ENCODE assay signal across 8 cellular contexts in the genomic region with DNA sequence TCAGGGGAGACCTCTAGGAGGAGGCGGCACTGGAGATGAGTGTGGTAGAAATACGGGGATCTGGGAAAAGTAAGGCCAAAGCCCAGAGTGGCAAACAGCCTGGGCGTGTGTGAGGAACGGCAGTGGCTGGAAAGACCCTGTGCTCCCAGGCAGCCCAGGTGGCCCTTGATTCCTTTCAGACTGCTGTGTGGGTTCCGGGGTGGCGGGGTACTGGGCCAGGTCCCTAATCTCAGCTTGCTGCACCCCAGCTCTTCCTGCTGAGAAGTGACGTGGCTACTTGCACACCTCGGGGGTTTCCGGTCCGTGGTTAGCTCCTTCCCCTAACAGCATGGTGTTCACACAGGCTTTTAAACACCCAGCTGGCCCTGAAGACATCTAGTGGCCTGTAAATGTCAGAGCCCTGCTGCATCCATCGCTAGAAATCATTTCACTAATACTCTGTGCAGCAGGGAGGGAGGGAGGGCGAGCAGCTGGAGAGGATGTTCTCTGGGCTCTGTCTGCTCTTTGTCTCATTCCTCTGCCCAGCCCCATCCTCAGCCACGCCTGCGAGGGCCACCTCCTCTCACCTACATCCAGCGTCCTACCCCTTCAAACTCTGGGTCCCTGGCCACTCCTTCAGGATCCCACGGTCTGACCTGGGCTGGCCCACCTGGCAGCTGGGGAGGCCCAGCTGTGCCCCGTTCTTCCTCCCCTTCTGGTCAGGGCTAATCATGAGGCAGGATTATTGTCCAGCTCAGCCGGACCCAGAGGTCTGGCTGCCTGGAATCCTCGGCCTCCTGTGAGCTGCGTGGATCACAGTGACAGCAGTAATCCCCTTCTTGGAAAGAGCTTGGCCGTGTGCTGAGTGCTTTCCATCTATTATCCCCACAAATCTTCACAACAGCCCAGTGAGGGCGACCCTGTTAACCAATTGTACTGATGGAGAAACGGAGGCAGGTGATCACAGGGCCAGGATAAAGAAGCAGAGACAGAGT. TPM values are rescaled to one million over a fixed set of nuclear protein-coding genes. Genes with fewer than 3 reads are reported as not detected.
A peak's percentile ranks its signal among the peaks of the same experiment; 100 is the strongest.
DNase-seq lines count a peak whose midpoint lies in the region; ATAC-seq and TF ChIP-seq lines count a peak whose summit lies in the region.

No MANE protein-coding gene starts in this region.

- H3K9me3 Mint-ChIP-seq in T-helper 2 cell treated with Interferon-gamma antibody and Interleukin-4, amounts not matched to agents 5 μg/mL and 100 μg/mL, for 36 hours = no peaks in the 10 kb centered on the region
- no peaks in the 10 kb centered on the region for H3K9me3 Mint-ChIP-seq in activated naive CD8-positive, alpha-beta T cell treated with anti-CD3 and anti-CD28 coated beads, Interleukin-2, amount 50 U/mL, for 24 hours

- peaks cover 0 to 4% of the 10 kb centered on the region in 2 donors for H3K4me1 ChIP-seq in breast epithelium

- no peaks in the 10 kb centered on the region for H3K27me3 ChIP-seq in breast epithelium

- no peaks in the 10 kb centered on the region for H3K27me3 Mint-ChIP-seq in T-helper 2 cell treated with Interferon-gamma antibody and Interleukin-4, amounts not matched to agents 5 μg/mL and 100 μg/mL, for 36 hours (ENCODE audit: low read depth)
- H3K27me3 Mint-ChIP-seq in activated naive CD8-positive, alpha-beta T cell treated with anti-CD3 and anti-CD28 coated beads, Interleukin-2, amount 50 U/mL, for 24 hours = no peaks in the 10 kb centered on the region

- peak; percentile 72 for ATAC-seq in GM18517 (IDR thresholded peaks at IDR 0.05; ENCODE audit: unreplicated experiment)
- peak; percentile 76 for ATAC-seq in HG02884 (IDR thresholded peaks at IDR 0.05; ENCODE audit: unreplicated experiment)
- peak; percentile 96 for ATAC-seq in activated naive CD8-positive, alpha-beta T cell treated with anti-CD3 and anti-CD28 coated beads, Interleukin-2, amount 50 U/mL, for 24 hours

- H3K9me3 ChIP-seq in breast epithelium = no peaks in the 10 kb centered on the region

- H3K36me3 ChIP-seq in breast epithelium = peaks cover 12% of the 10 kb centered on the region

- no peak for TF ChIP-seq CTCF in breast epithelium (IDR thresholded peaks at IDR 0.05)

- peaks cover 53% of the 10 kb centered on the region for H3K4me1 Mint-ChIP-seq in T-helper 2 cell treated with Interferon-gamma antibody and Interleukin-4, amounts not matched to agents 5 μg/mL and 100 μg/mL, for 36 hours (ENCODE audit: low read depth)
- H3K4me1 Mint-ChIP-seq in activated naive CD8-positive, alpha-beta T cell treated with anti-CD3 and anti-CD28 coated beads, Interleukin-2, amount 50 U/mL, for 24 hours = peaks cover 64% of the 10 kb centered on the region

- intact Hi-C loops in breast epithelium (cut with DNase I; ENCODE audit: low total_unique reads) = no loop called here

- no peak overlapping the region for H3K4me3 ChIP-seq in breast epithelium

- peak overlapping the region in 1 of 2 donors; percentile 61 for H3K27ac ChIP-seq in breast epithelium

- DNase-seq in T-helper 2 cell treated with Interferon-gamma antibody and Interleukin-4, amounts not matched to agents 5 μg/mL and 100 μg/mL, for 36 hours (ENCODE audit: low spot score) = peak; percentile 86
- DNase-seq in activated naive CD8-positive, alpha-beta T cell treated with anti-CD3 and anti-CD28 coated beads, Interleukin-2, amount 50 U/mL, for 24 hours = peak; percentile 83
- DNase-seq in stimulated activated CD4-positive, alpha-beta T cell treated with anti-CD3 and anti-CD28 coated beads, Interleukin-1b, Interleukin-23, amount 100 ng/mL, for 1 hour (ENCODE audit: low read depth in 2 of 2) = peak; percentile 58 to 77
- DNase-seq in glomerular visceral epithelial cell (ENCODE audit: extremely low spot score) (no peak), NCI-H1417 treated with DMSO at 0.1 percent for 48 hours (lab: John Stamatoyannopoulos, UW) (no peak), breast epithelium (ENCODE audit: low spot score in 2 of 2) (no peak)

- no peak for TF ChIP-seq POLR2A in breast epithelium (IDR thresholded peaks at IDR 0.05)

- H3K27ac Mint-ChIP-seq in T-helper 2 cell treated with Interferon-gamma antibody and Interleukin-4, amounts not matched to agents 5 μg/mL and 100 μg/mL, for 36 hours = peak overlapping the region; percentile 99
- H3K27ac Mint-ChIP-seq in activated naive CD8-positive, alpha-beta T cell treated with anti-CD3 and anti-CD28 coated beads, Interleukin-2, amount 50 U/mL, for 24 hours = peak overlapping the region; percentile 93

- H3K4me3 Mint-ChIP-seq in T-helper 2 cell treated with Interferon-gamma antibody and Interleukin-4, amounts not matched to agents 5 μg/mL and 100 μg/mL, for 36 hours = peak overlapping the region; percentile 86
- H3K4me3 Mint-ChIP-seq in activated naive CD8-positive, alpha-beta T cell treated with anti-CD3 and anti-CD28 coated beads, Interleukin-2, amount 50 U/mL, for 24 hours = peak overlapping the region; percentile 72

- H3K36me3 Mint-ChIP-seq in T-helper 2 cell treated with Interferon-gamma antibody and Interleukin-4, amounts not matched to agents 5 μg/mL and 100 μg/mL, for 36 hours (ENCODE audit: low read depth) = peaks cover 60% of the 10 kb centered on the region
- H3K36me3 Mint-ChIP-seq in activated naive CD8-positive, alpha-beta T cell treated with anti-CD3 and anti-CD28 coated beads, Interleukin-2, amount 50 U/mL, for 24 hours (ENCODE audit: low read depth) = peaks cover 59% of the 10 kb centered on the region

RNA-seq across cellular contexts. Expression of a gene that starts 7.2 kb away (rescaled TPM):
- 10 to 100 TPM; 12.3 to 35.4 (median 16.4) TPM for total RNA-seq in breast epithelium

RNA-seq across cellular contexts. Expression of a gene that starts 29.2 kb away (rescaled TPM):
- total RNA-seq in breast epithelium = 10 to 100 TPM in 2 of 3 donors, not detected in 1; 12.1 to 18.4 TPM

RNA-seq across cellular contexts. Expression of a gene that starts 46.0 kb away (rescaled TPM):
- 10 to 100 TPM; 18.7 to 36.8 (median 29.7) TPM for total RNA-seq in breast epithelium

RNA-seq across cellular contexts. Expression of a gene that starts 56.4 kb away (rescaled TPM):
- 10 to 100 TPM in 2 of 3 donors, 1 to 10 TPM in 1; 8.5 to 17.7 (median 13.4) TPM for total RNA-seq in breast epithelium

Comparison
In these comparisons a context has a peak if more than half of its experiments do, and no peak if none do; other contexts are left out.
1. DNase-seq: peak in T-helper 2 cell treated with Interferon-gamma antibody and Interleukin-4, amounts not matched to agents 5 μg/mL and 100 μg/mL, for 36 hours (single experiment), activated naive CD8-positive, alpha-beta T cell treated with anti-CD3 and anti-CD28 coated beads, Interleukin-2, amount 50 U/mL, for 24 hours (single experiment) and stimulated activated CD4-positive, alpha-beta T cell treated with anti-CD3 and anti-CD28 coated beads, Interleukin-1b, Interleukin-23, amount 100 ng/mL, for 1 hour (2 of 2); none in glomerular visceral epithelial cell (single experiment), NCI-H1417 treated with DMSO at 0.1 percent for 48 hours (single experiment) and breast epithelium (0 of 2).
2. Peak in every context shown above with its lines, with median percentiles within 50 percentile points of each other: ATAC-seq.